Comparison of ENCODE assay signal across 1 cellular context in genomic region chr19:46697142-46697960, GRCh38.
TF ChIP-seq lines count a peak whose summit lies in the region.

No MANE protein-coding gene starts in this region.

TF ChIP-seq in K562, 482 proteins besides CTCF, POLR2A, EP300 and RAD21 (continued from another document and continues in another):
- no peak for TF ChIP-seq SFPQ (IDR thresholded peaks at IDR 0.05; ENCODE audit: low read depth, low read length)
- TF ChIP-seq, protein P1, sequence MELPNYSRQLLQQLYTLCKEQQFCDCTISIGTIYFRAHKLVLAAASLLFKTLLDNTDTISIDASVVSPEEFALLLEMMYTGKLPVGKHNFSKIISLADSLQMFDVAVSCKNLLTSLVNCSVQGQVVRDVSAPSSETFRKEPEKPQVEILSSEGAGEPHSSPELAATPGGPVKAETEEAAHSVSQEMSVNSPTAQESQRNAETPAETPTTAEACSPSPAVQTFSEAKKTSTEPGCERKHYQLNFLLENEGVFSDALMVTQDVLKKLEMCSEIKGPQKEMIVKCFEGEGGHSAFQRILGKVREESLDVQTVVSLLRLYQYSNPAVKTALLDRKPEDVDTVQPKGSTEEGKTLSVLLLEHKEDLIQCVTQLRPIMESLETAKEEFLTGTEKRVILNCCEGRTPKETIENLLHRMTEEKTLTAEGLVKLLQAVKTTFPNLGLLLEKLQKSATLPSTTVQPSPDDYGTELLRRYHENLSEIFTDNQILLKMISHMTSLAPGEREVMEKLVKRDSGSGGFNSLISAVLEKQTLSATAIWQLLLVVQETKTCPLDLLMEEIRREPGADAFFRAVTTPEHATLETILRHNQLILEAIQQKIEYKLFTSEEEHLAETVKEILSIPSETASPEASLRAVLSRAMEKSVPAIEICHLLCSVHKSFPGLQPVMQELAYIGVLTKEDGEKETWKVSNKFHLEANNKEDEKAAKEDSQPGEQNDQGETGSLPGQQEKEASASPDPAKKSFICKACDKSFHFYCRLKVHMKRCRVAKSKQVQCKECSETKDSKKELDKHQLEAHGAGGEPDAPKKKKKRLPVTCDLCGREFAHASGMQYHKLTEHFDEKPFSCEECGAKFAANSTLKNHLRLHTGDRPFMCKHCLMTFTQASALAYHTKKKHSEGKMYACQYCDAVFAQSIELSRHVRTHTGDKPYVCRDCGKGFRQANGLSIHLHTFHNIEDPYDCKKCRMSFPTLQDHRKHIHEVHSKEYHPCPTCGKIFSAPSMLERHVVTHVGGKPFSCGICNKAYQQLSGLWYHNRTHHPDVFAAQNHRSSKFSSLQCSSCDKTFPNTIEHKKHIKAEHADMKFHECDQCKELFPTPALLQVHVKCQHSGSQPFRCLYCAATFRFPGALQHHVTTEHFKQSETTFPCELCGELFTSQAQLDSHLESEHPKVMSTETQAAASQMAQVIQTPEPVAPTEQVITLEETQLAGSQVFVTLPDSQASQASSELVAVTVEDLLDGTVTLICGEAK (IDR thresholded peaks at IDR 0.05): peak; percentile 49; the same call in 1 of the 2 replicates
- TF ChIP-seq, protein P1 (CRISPR knock-in tag; IDR thresholded peaks at IDR 0.05): no peak
- no peak for TF ChIP-seq ADNP (tag; IDR thresholded peaks at IDR 0.05)
- TF ChIP-seq TBP (optimal IDR thresholded peaks at IDR 0.05; ENCODE audit: low read depth, low read length): no peak
- TF ChIP-seq, protein P2, sequence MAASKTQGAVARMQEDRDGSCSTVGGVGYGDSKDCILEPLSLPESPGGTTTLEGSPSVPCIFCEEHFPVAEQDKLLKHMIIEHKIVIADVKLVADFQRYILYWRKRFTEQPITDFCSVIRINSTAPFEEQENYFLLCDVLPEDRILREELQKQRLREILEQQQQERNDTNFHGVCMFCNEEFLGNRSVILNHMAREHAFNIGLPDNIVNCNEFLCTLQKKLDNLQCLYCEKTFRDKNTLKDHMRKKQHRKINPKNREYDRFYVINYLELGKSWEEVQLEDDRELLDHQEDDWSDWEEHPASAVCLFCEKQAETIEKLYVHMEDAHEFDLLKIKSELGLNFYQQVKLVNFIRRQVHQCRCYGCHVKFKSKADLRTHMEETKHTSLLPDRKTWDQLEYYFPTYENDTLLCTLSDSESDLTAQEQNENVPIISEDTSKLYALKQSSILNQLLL (CRISPR knock-in tag; IDR thresholded peaks at IDR 0.05; ENCODE audit: borderline replicate concordance): no peak
- no peak for TF ChIP-seq GTF2B (IDR thresholded peaks at IDR 0.05; ENCODE audit: extremely low read depth, insufficient read length)
- no peak for TF ChIP-seq FUS (optimal IDR thresholded peaks at IDR 0.05; ENCODE audit: low read depth, low read length)
- no peak for TF ChIP-seq TAF1 (IDR thresholded peaks at IDR 0.05; ENCODE audit: control insufficient read depth, extremely low read depth, insufficient read depth, low read length, severe bottlenecking)
- no peak for TF ChIP-seq SMAD2 (IDR thresholded peaks at IDR 0.05; ENCODE audit: low read depth, low read length)
- no peak for TF ChIP-seq JUNB (CRISPR knock-in tag; conservative IDR thresholded peaks at IDR 0.05)
- TF ChIP-seq, protein P3, sequence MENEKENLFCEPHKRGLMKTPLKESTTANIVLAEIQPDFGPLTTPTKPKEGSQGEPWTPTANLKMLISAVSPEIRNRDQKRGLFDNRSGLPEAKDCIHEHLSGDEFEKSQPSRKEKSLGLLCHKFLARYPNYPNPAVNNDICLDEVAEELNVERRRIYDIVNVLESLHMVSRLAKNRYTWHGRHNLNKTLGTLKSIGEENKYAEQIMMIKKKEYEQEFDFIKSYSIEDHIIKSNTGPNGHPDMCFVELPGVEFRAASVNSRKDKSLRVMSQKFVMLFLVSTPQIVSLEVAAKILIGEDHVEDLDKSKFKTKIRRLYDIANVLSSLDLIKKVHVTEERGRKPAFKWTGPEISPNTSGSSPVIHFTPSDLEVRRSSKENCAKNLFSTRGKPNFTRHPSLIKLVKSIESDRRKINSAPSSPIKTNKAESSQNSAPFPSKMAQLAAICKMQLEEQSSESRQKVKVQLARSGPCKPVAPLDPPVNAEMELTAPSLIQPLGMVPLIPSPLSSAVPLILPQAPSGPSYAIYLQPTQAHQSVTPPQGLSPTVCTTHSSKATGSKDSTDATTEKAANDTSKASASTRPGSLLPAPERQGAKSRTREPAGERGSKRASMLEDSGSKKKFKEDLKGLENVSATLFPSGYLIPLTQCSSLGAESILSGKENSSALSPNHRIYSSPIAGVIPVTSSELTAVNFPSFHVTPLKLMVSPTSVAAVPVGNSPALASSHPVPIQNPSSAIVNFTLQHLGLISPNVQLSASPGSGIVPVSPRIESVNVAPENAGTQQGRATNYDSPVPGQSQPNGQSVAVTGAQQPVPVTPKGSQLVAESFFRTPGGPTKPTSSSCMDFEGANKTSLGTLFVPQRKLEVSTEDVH (IDR thresholded peaks at IDR 0.05; ENCODE audit: low read depth, partially characterized antibody): peak; percentile 38
- no peak for TF ChIP-seq PPARD (CRISPR knock-in tag; IDR thresholded peaks at IDR 0.05)
- no peak for TF ChIP-seq KLF1 (tag; IDR thresholded peaks at IDR 0.05)
- TF ChIP-seq, protein P4, sequence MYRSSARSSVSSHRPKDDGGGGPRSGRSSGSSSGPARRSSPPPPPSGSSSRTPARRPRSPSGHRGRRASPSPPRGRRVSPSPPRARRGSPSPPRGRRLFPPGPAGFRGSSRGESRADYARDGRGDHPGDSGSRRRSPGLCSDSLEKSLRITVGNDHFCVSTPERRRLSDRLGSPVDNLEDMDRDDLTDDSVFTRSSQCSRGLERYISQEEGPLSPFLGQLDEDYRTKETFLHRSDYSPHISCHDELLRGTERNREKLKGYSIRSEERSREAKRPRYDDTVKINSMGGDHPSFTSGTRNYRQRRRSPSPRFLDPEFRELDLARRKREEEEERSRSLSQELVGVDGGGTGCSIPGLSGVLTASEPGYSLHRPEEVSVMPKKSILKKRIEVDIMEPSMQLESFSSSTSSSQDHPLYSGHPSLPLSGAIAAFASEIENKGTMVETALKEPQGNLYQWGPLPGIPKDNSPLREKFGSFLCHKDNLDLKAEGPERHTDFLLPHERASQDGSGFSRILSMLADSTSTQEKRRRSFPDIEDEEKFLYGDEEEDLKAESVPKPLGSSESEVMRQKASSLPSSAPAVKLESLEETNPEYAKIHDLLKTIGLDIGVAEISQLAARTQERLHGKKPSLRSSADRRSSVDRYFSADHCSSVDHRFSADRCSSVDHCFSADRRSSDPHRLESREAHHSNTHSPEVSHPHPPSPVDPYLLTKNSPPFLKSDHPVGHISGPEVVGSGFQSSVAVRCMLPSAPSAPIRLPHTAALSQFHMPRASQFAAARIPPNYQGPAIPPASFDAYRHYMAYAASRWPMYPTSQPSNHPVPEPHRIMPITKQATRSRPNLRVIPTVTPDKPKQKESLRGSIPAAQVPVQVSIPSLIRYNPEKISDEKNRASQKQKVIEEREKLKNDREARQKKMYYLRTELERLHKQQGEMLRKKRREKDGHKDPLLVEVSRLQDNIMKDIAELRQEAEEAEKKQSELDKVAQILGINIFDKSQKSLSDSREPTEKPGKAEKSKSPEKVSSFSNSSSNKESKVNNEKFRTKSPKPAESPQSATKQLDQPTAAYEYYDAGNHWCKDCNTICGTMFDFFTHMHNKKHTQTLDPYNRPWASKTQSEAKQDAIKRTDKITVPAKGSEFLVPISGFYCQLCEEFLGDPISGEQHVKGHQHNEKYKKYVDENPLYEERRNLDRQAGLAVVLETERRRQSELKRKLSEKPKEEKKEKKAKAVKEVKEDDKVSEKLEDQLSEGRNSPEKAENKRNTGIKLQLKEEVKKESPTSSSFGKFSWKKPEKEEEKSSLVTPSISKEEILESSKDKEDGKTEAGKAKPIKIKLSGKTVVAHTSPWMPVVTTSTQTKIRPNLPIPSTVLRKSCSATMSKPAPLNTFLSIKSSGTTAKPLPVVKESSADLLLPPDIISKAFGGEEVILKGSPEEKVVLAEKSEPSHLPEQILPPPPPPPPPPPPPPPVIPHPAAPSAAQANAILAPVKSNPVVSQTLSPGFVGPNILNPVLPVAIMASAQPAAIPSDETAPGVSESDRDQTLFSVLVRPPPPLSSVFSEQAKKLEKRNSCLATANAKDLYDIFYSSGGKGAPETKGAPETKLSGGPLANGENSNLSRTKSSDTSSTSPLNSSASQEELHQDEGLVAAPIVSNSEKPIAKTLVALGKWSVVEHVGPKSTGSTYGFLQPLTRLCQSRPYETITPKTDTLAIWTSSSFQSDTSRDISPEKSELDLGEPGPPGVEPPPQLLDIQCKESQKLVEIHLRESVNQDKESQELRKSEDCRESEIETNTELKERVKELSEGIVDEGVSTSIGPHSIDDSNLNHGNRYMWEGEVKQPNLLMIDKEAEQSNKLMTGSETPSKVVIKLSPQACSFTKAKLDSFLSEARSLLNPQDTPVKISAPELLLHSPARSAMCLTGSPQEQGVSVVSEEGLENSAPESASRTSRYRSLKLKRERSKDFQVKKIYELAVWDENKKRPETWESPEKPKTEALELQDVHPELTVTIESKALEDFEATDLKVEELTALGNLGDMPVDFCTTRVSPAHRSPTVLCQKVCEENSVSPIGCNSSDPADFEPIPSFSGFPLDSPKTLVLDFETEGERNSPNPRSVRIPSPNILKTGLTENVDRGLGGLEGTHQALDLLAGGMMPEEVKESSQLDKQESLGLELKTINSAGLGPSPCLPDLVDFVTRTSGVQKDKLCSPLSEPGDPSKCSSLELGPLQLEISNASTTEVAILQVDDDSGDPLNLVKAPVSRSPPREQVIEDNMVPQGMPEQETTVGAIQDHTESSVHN (IDR thresholded peaks at IDR 0.05; ENCODE audit: borderline replicate concordance in 1 of 2, low read depth in 1 of 2): 0 out of 4 replicates have a peak, but pooled peaks of 1 of the 2 experiments have one; percentile 37
- TF ChIP-seq SIN3A (IDR thresholded peaks at IDR 0.05; ENCODE audit: borderline replicate concordance in 2 of 2, control insufficient read depth in 1 of 2, low read depth in 2 of 2, low read length in 2 of 2): peak; percentile 28 to 96; a peak in 3 of 4 replicates
- no peak for TF ChIP-seq HEY1 (CRISPR knock-in tag; IDR thresholded peaks at IDR 0.05; ENCODE audit: borderline replicate concordance)
- no peak for TF ChIP-seq HNRNPL (IDR thresholded peaks at IDR 0.05; ENCODE audit: low read depth, low read length)
- TF ChIP-seq, protein P5, sequence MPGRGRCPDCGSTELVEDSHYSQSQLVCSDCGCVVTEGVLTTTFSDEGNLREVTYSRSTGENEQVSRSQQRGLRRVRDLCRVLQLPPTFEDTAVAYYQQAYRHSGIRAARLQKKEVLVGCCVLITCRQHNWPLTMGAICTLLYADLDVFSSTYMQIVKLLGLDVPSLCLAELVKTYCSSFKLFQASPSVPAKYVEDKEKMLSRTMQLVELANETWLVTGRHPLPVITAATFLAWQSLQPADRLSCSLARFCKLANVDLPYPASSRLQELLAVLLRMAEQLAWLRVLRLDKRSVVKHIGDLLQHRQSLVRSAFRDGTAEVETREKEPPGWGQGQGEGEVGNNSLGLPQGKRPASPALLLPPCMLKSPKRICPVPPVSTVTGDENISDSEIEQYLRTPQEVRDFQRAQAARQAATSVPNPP (IDR thresholded peaks at IDR 0.05; ENCODE audit: borderline replicate concordance, insufficient read depth, insufficient read length): no peak
- TF ChIP-seq SMARCA5 (IDR thresholded peaks at IDR 0.05): no peak
- no peak for TF ChIP-seq SNAPC5 (CRISPR knock-in tag; IDR thresholded peaks at IDR 0.05)
- TF ChIP-seq ZNF140 (CRISPR knock-in tag; IDR thresholded peaks at IDR 0.05): no peak
- TF ChIP-seq GTF2F1 (IDR thresholded peaks at IDR 0.05; ENCODE audit: low read depth, low read length): no peak
